ENCODE assay signal across 1 cellular context in genomic region chr12:120265483-120266179, GRCh38.
TF ChIP-seq lines count a peak whose summit lies in the region.

Gene PXN (minus strand): TSS chr12:120265730. CDS start chr12:120265629, 101 bp downstream.

TF ChIP-seq in HepG2, 621 proteins besides CTCF, POLR2A, EP300 and RAD21 (continued from another document and continues in another):
- TF ChIP-seq MIER2 (CRISPR knock-in tag; IDR thresholded peaks at IDR 0.05) (no peak), ZNF274 (CRISPR knock-in tag; IDR thresholded peaks at IDR 0.05) (no peak), PAXIP1 (CRISPR knock-in tag; conservative IDR thresholded peaks at IDR 0.05) (no peak; the same call in 1 of the 2 replicates), SMAD1 (CRISPR knock-in tag; IDR thresholded peaks at IDR 0.05; ENCODE audit: borderline replicate concordance, low read depth) (no peak), ZNF577 (CRISPR knock-in tag; IDR thresholded peaks at IDR 0.05; ENCODE audit: borderline replicate concordance, low read depth) (no peak), HINFP (CRISPR knock-in tag; IDR thresholded peaks at IDR 0.05; ENCODE audit: low read depth) (0 out of 2 replicates have a peak, but pooled peaks have one; percentile 27), CREM (IDR thresholded peaks at IDR 0.05) (no peak), CREM (CRISPR knock-in tag; IDR thresholded peaks at IDR 0.05) (no peak), ZNF549 (CRISPR knock-in tag; IDR thresholded peaks at IDR 0.05) (no peak), TAF15 (IDR thresholded peaks at IDR 0.05; ENCODE audit: low read depth, low read length, poor library complexity, severe bottlenecking) (no peak), PLSCR1 (CRISPR knock-in tag; IDR thresholded peaks at IDR 0.05; ENCODE audit: borderline replicate concordance) (no peak), DPF2 (CRISPR knock-in tag; IDR thresholded peaks at IDR 0.05; ENCODE audit: borderline replicate concordance, low read depth) (no peak; the same call in 1 of the 2 replicates), NR2C2 (CRISPR knock-in tag; IDR thresholded peaks at IDR 0.05; ENCODE audit: borderline replicate concordance) (peak; percentile 66), HNRNPL (IDR thresholded peaks at IDR 0.05; ENCODE audit: low read depth, low read length) (no peak), IKZF4 (CRISPR knock-in tag; IDR thresholded peaks at IDR 0.05; ENCODE audit: borderline replicate concordance, low read depth, not compliant biosample characterization) (no peak), ZNF83 (CRISPR knock-in tag; IDR thresholded peaks at IDR 0.05; ENCODE audit: borderline replicate concordance) (no peak), NCOR1 (IDR thresholded peaks at IDR 0.05; ENCODE audit: borderline replicate concordance, low read length) (no peak), SOX5 (CRISPR knock-in tag; IDR thresholded peaks at IDR 0.05; ENCODE audit: borderline replicate concordance) (peak; percentile 42; the same call in 1 of the 2 replicates), MED8 (CRISPR knock-in tag; IDR thresholded peaks at IDR 0.05; ENCODE audit: insufficient replicate concordance) (no peak), SETDB1 (CRISPR knock-in tag; IDR thresholded peaks at IDR 0.05; ENCODE audit: borderline replicate concordance) (no peak), MEIS1 (CRISPR knock-in tag; IDR thresholded peaks at IDR 0.05; ENCODE audit: borderline replicate concordance) (peak; percentile 77; the same call in 1 of the 2 replicates), KLF16 (CRISPR knock-in tag; IDR thresholded peaks at IDR 0.05) (peak in 1 of 2 experiments; percentile 79; a peak in 2 of 4 replicates), ATF1 (CRISPR knock-in tag; IDR thresholded peaks at IDR 0.05) (no peak), ZNF569 (CRISPR knock-in tag; IDR thresholded peaks at IDR 0.05; ENCODE audit: borderline replicate concordance) (no peak), RELA (CRISPR knock-in tag; IDR thresholded peaks at IDR 0.05) (no peak), ZNF749 (CRISPR knock-in tag; IDR thresholded peaks at IDR 0.05; ENCODE audit: borderline replicate concordance) (no peak), ZNF280D (CRISPR knock-in tag; IDR thresholded peaks at IDR 0.05) (no peak), GTF2F1 (IDR thresholded peaks at IDR 0.05; ENCODE audit: low read length) (no peak), ZNF503 (CRISPR knock-in tag; IDR thresholded peaks at IDR 0.05) (no peak), ZNF720 (CRISPR knock-in tag; IDR thresholded peaks at IDR 0.05) (no peak), CSRNP1 (CRISPR knock-in tag; IDR thresholded peaks at IDR 0.05) (no peak), KIAA2018 (CRISPR knock-in tag; IDR thresholded peaks at IDR 0.05; ENCODE audit: borderline replicate concordance) (no peak), FOXP4 (CRISPR knock-in tag; IDR thresholded peaks at IDR 0.05) (no peak)
